In the genomic region with DNA sequence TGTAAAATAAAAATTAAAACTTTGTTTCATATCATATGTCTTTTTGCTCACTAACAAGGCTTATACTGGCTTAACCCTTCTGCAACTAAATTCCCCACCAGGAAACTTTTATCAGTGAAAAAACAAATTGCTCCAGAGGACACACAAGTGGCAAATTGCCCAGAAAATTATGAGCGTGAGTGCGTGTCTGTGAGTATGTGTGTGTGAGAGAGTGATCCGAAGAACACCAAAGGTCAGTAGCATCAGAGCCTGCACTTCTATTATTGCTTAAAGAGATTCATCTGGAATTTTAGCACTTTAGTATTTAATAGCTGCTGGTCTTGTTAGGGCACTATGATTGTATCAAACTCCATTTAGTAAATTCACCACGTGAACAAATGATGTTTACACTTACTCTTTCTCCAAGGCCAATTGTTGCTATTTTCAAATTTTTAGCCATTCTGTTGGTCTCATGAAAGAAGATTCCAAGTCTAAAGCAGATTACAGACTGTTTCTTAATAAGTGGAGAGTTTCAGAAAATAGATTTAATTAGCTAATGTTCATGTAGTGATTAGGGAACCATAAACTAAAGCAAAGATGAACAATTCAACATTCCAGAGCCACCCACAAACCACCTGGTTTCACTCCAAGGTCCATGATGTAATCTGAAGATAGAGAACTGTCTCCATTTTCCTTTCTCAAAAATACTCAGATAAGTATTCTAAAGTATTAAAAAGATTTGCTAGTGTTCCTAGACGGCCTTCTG, we compare ENCODE assay signal across 14 cellular contexts. TPM values are rescaled to one million over a fixed set of nuclear protein-coding genes. Genes with fewer than 3 reads are reported as not detected.
A peak's percentile ranks its signal among the peaks of the same experiment; 100 is the strongest.
DNase-seq lines count a peak whose midpoint lies in the region; ATAC-seq and TF ChIP-seq lines count a peak whose summit lies in the region.
"Had no signal": no experiment of that assay in that cellular context is flagged by ENCODE, and none has a peak within 500 bp of the region (broad histone marks: within the 10 kb centered on the region; RNA-seq: fewer than 3 reads in every experiment).

No MANE protein-coding gene starts in this region.

- CTCF ChIA-PET in MCF 10A (lab: Yijun Ruan, JAX) = interaction anchor here (0.5 to 21.8 kb wide), 13 partner anchors 12 to 1093 kb away, joined by 3 to 721 read pairs (median 5); partner anchors contain the start of gene IL12A

- intact Hi-C loops in MCF 10A (cut with micrococcal nuclease) = no loop called here
- intact Hi-C loops in left ventricle myocardium superior (cut with micrococcal nuclease) = loop anchor here (5.0 kb wide), 1 partner anchor 105 kb away; no protein-coding TSS in a partner anchor

- H3K27me3 Mint-ChIP-seq in HFFc6 (ENCODE audit: insufficient read depth) (peaks cover 2% of the 10 kb centered on the region; the same call in 1 of the 2 replicates), MCF 10A (ENCODE audit: insufficient read depth, unreplicated experiment) (no peaks in the 10 kb centered on the region)
- H3K27me3 Mint-ChIP-seq in natural killer cell treated with Interleukin-12 subunit alpha and Interleukin-12 subunit beta and Interleukin-15 and Interleukin-18, amount 100 ng/mL, for 72 hours = peaks cover 0 to 21% of the 10 kb centered on the region in 2 donors
- H3K27me3 Mint-ChIP-seq: IgD-negative memory B cell had no signal

- POLR2A ChIA-PET in MCF 10A (lab: Yijun Ruan, JAX) = interaction anchor here (1.0 kb wide), 2 partner anchors 9 to 108 kb away, joined by 3 read pairs; no protein-coding TSS in a partner anchor

- ATAC-seq in left ventricle myocardium superior = peak; percentile 55
- no peak for ATAC-seq in HG03354 (IDR thresholded peaks at IDR 0.05; ENCODE audit: poor library complexity, severe bottlenecking, unreplicated experiment)
- ATAC-seq in natural killer cell treated with Interleukin-12 subunit alpha and Interleukin-12 subunit beta and Interleukin-15 and Interleukin-18, amount 100 ng/mL, for 72 hours = no peak

- H3K9me3 Mint-ChIP-seq in HFFc6 (no peaks in the 10 kb centered on the region), MCF 10A (ENCODE audit: unreplicated experiment) (no peaks in the 10 kb centered on the region)
- H3K9me3 Mint-ChIP-seq in natural killer cell treated with Interleukin-12 subunit alpha and Interleukin-12 subunit beta and Interleukin-15 and Interleukin-18, amount 100 ng/mL, for 72 hours = no peaks in the 10 kb centered on the region
- H3K9me3 Mint-ChIP-seq: IgD-negative memory B cell had no signal

- BruUV-seq in MCF 10A (replicated peaks; lab: Mats Ljungman, UMichigan) = no TSS peak

- peaks cover 65% of the 10 kb centered on the region for H3K36me3 Mint-ChIP-seq in HFFc6 (ENCODE audit: low read depth)
- H3K36me3 Mint-ChIP-seq in MCF 10A (ENCODE audit: insufficient read depth, unreplicated experiment) = peaks cover 36% of the 10 kb centered on the region
- no peaks in the 10 kb centered on the region for H3K36me3 Mint-ChIP-seq in natural killer cell treated with Interleukin-12 subunit alpha and Interleukin-12 subunit beta and Interleukin-15 and Interleukin-18, amount 100 ng/mL, for 72 hours

- peak; percentile 49 for DNase-seq in HFFc6
- peak; percentile 21 for DNase-seq in MCF 10A (ENCODE audit: unreplicated experiment)
- no peak for DNase-seq in left ventricle myocardium superior
- DNase-seq in superior temporal gyrus (ENCODE audit: extremely low spot score) = peak; percentile 55
- no peak for DNase-seq in NCI-H446 (lab: John Stamatoyannopoulos, UW)
- DNase-seq in natural killer cell treated with Interleukin-12 subunit alpha and Interleukin-12 subunit beta and Interleukin-15 and Interleukin-18, amount 100 ng/mL, for 72 hours (ENCODE audit: low spot score) = no peak
- DNase-seq: activated CD4-positive, alpha-beta T cell treated with anti-CD3 and anti-CD28 coated beads, Interleukin-2, amount 50 U/mL, for 48 hours; activated gamma-delta T cell treated with Interleukin-2 at 50 U/mL for 16 hours; colonic mucosa; DMS53; mesendoderm; NCI-H1694 had no signal

- TF ChIP-seq CTCF in HFFc6 (IDR thresholded peaks at IDR 0.05) (no peak), MCF 10A (IDR thresholded peaks at IDR 0.05; ENCODE audit: unreplicated experiment) (no peak)

- H3K4me3 Mint-ChIP-seq in HFFc6 (no peak overlapping the region), MCF 10A (ENCODE audit: unreplicated experiment) (no peak overlapping the region)
- H3K4me3 Mint-ChIP-seq in natural killer cell treated with Interleukin-12 subunit alpha and Interleukin-12 subunit beta and Interleukin-15 and Interleukin-18, amount 100 ng/mL, for 72 hours = no peak overlapping the region
- H3K4me3 Mint-ChIP-seq: IgD-negative memory B cell had no signal

- H3K27ac Mint-ChIP-seq in HFFc6 (peak overlapping the region; percentile 70), MCF 10A (ENCODE audit: low read depth, unreplicated experiment) (peak overlapping the region; percentile 12)
- no peak overlapping the region for H3K27ac Mint-ChIP-seq in natural killer cell treated with Interleukin-12 subunit alpha and Interleukin-12 subunit beta and Interleukin-15 and Interleukin-18, amount 100 ng/mL, for 72 hours
- H3K27ac Mint-ChIP-seq: IgD-negative memory B cell had no signal

- peaks cover 72% of the 10 kb centered on the region for H3K4me1 Mint-ChIP-seq in HFFc6 (ENCODE audit: low read depth)
- peaks cover 6% of the 10 kb centered on the region for H3K4me1 Mint-ChIP-seq in MCF 10A (ENCODE audit: insufficient read depth, unreplicated experiment)
- no peaks in the 10 kb centered on the region for H3K4me1 Mint-ChIP-seq in natural killer cell treated with Interleukin-12 subunit alpha and Interleukin-12 subunit beta and Interleukin-15 and Interleukin-18, amount 100 ng/mL, for 72 hours (ENCODE audit: low read depth in 2 of 2)

RNA-seq across cellular contexts. Expression of gene SCHIP1, which starts 57.8 kb away (rescaled TPM):
- total RNA-seq in HFFc6 (2021; fragmentation: NEBNext Ultra II Directional; extraction: Animal tissue kit (Norgen Biotek cat#: 25700)) = 1 to 10 TPM; 1.1 to 8.1 (median 2.2) TPM
- total RNA-seq in MCF 10A (2022) = 1.2 and 5.9 TPM in 2 replicates
- 56.3 TPM for total RNA-seq in left ventricle myocardium superior
- total RNA-seq in natural killer cell treated with Interleukin-12 subunit alpha and Interleukin-12 subunit beta and Interleukin-15 and Interleukin-18, amount 100 ng/mL, for 72 hours = not detected

Comparison
In these comparisons a context has a peak if more than half of its experiments do, and no peak if none do; other contexts are left out.
1. DNase-seq: peak in HFFc6 (single experiment), MCF 10A (single experiment) and superior temporal gyrus (single experiment); none in left ventricle myocardium superior (single experiment), NCI-H446 (0 of 2) and natural killer cell treated with Interleukin-12 subunit alpha and Interleukin-12 subunit beta and Interleukin-15 and Interleukin-18, amount 100 ng/mL, for 72 hours (single experiment).
2. H3K27ac Mint-ChIP-seq: peak in HFFc6 (single experiment) and MCF 10A (single experiment); none in natural killer cell treated with Interleukin-12 subunit alpha and Interleukin-12 subunit beta and Interleukin-15 and Interleukin-18, amount 100 ng/mL, for 72 hours (0 of 2).